Comparison of ENCODE assay signal across 12 cellular contexts in genomic region chr19:17248011-17248776, GRCh38. TPM values are rescaled to one million over a fixed set of nuclear protein-coding genes. Genes with fewer than 3 reads are reported as not detected.
DNase-seq lines count a peak whose midpoint lies in the region; ATAC-seq and TF ChIP-seq lines count a peak whose summit lies in the region.
"Had no signal": no experiment of that assay in that cellular context is flagged by ENCODE, and none has a peak within 500 bp of the region (broad histone marks: within the 10 kb centered on the region; RNA-seq: fewer than 3 reads in every experiment).

No MANE protein-coding gene starts in this region.

- no peaks in the 10 kb centered on the region for H3K36me3 Mint-ChIP-seq in brain

- no peak overlapping the region for H2AFZ ChIP-seq in osteoblast (ENCODE audit: low read length)

- TF ChIP-seq CTCF in brain (conservative IDR thresholded peaks at IDR 0.05) (no peak), osteoblast (IDR thresholded peaks at IDR 0.05; ENCODE audit: extremely low read depth, low read depth, low read length) (no peak), coronary artery (IDR thresholded peaks at IDR 0.05) (no peak)

- peak; percentile 15 for DNase-seq in NCI-H1105 (lab: John Stamatoyannopoulos, UW)
- DNase-seq in osteoblast (ENCODE audit: insufficient read length, low spot score, missing footprints), result peak; percentile 87
- no peak for DNase-seq in coronary artery (ENCODE audit: low spot score)
- no peak for DNase-seq in caudate nucleus (lab: John Stamatoyannopoulos, UW)
- DNase-seq: activated CD4-positive, alpha-beta T cell treated with anti-CD3 and anti-CD28 coated beads, Interleukin-2, amount 50 U/mL, for 48 hours; brain microvascular endothelial cell; hippocampal formation; OCI-M1; sigmoid colon; stimulated activated naive CD4-positive, alpha-beta T cell had no signal

- H3K27ac Mint-ChIP-seq in brain, result peak overlapping the region in 3 of 5 experiments; percentile 53 to 85 (median 64)

- peaks cover 12% of the 10 kb centered on the region for H3K27me3 Mint-ChIP-seq in brain

- H4K20me1 ChIP-seq in osteoblast (ENCODE audit: insufficient read depth, low read length), result peaks cover 4% of the 10 kb centered on the region

- no peak overlapping the region for H3K27ac ChIP-seq in osteoblast (ENCODE audit: low read depth, low read length)
- no peak overlapping the region for H3K27ac ChIP-seq in coronary artery
- no peak overlapping the region for H3K27ac ChIP-seq in caudate nucleus (ENCODE audit: low read depth, low read length)
- H3K27ac ChIP-seq: brain microvascular endothelial cell had no signal

- no peaks in the 10 kb centered on the region for H3K27me3 ChIP-seq in osteoblast (ENCODE audit: insufficient read depth, low read length)
- H3K27me3 ChIP-seq: brain microvascular endothelial cell, sigmoid colon had no signal

- H3K4me1 Mint-ChIP-seq in brain, result peaks cover 32% of the 10 kb centered on the region

- H3K79me2 ChIP-seq in osteoblast (ENCODE audit: insufficient read depth, low read length), result peaks cover 21% of the 10 kb centered on the region

- no peaks in the 10 kb centered on the region for H3K9me3 ChIP-seq in osteoblast (ENCODE audit: low read depth, low read length)
- H3K9me3 ChIP-seq: sigmoid colon had no signal

- H3K4me3 ChIP-seq in osteoblast (ENCODE audit: insufficient read depth, low read length) (no peak overlapping the region), coronary artery (no peak overlapping the region)
- H3K4me3 ChIP-seq: sigmoid colon had no signal

- H3K4me1 ChIP-seq in osteoblast (ENCODE audit: insufficient read depth, low read length), result peaks cover 32% of the 10 kb centered on the region

- no peaks in the 10 kb centered on the region for H3K36me3 ChIP-seq in osteoblast (ENCODE audit: insufficient read depth, low read length)
- H3K36me3 ChIP-seq: brain microvascular endothelial cell, sigmoid colon had no signal

- peak overlapping the region in 4 of 5 experiments; percentile 24 to 63 (median 60) for H3K4me3 Mint-ChIP-seq in brain

- no peaks in the 10 kb centered on the region for H3K9me3 Mint-ChIP-seq in brain

- H3K4me2 ChIP-seq in osteoblast (ENCODE audit: insufficient read depth, low read length), result no peak overlapping the region

- ATAC-seq in HG03469 (IDR thresholded peaks at IDR 0.05; ENCODE audit: unreplicated experiment), result no peak

RNA-seq across cellular contexts. Expression of gene NR2F6, which starts 2.5 kb away (rescaled TPM):
- 15.9 TPM for polyA plus RNA-seq in brain (ENCODE audit: insufficient read depth, low read depth, low replicate concordance)
- 29.5 and 32.2 TPM in 2 replicates for total RNA-seq in osteoblast

RNA-seq across cellular contexts. Expression of gene USHBP1, which starts 16.4 kb away (rescaled TPM):
- 1.0 TPM for polyA plus RNA-seq in brain (ENCODE audit: insufficient read depth, low read depth, low replicate concordance)
- total RNA-seq in osteoblast, result not detected in 2 replicates

RNA-seq across cellular contexts. Expression of gene BABAM1, which starts 19.0 kb away (rescaled TPM):
- 121 TPM for polyA plus RNA-seq in brain (ENCODE audit: insufficient read depth, low read depth, low replicate concordance)
- total RNA-seq in osteoblast, result 74.8 and 76.7 TPM in 2 replicates

RNA-seq across cellular contexts. Expression of gene OCEL1, which starts 22.2 kb away (rescaled TPM):
- polyA plus RNA-seq in brain (ENCODE audit: insufficient read depth, low read depth, low replicate concordance), result 28.2 TPM
- 2.4 and 3.3 TPM in 2 replicates for total RNA-seq in osteoblast

RNA-seq across cellular contexts. Expression of gene USE1, which starts 33.0 kb away (rescaled TPM):
- 61.6 TPM for polyA plus RNA-seq in brain (ENCODE audit: insufficient read depth, low read depth, low replicate concordance)
- 22.4 and 25.7 TPM in 2 replicates for total RNA-seq in osteoblast

Comparison
In these comparisons a context has a peak if more than half of its experiments do, and no peak if none do; other contexts are left out.
1. DNase-seq: peak in NCI-H1105 (single experiment) and osteoblast (single experiment); none in coronary artery (single experiment) and caudate nucleus (0 of 61).